In genomic region chr2:127859712-127860085, GRCh38 we compare ENCODE assay signal across 8 cellular contexts. TPM values are rescaled to one million over a fixed set of nuclear protein-coding genes. Genes with fewer than 3 reads are reported as not detected.
A peak's percentile ranks its signal among the peaks of the same experiment; 100 is the strongest.
DNase-seq lines count a peak whose midpoint lies in the region; ATAC-seq and TF ChIP-seq lines count a peak whose summit lies in the region.

No MANE protein-coding gene starts in this region.

- no peaks in the 10 kb centered on the region for H3K9me2 ChIP-seq in OCI-LY7 (ENCODE audit: insufficient read depth, low read length)

- POLR2A ChIA-PET in GM10248 (lab: Yijun Ruan, JAX) (no interaction called here), OCI-LY7 (lab: Charles Lee) (interaction anchor here (0.7 kb wide), 1 partner anchor 207 kb away, joined by 3 read pairs; no protein-coding TSS in a partner anchor)

- H3K4me2 ChIP-seq in OCI-LY7 (ENCODE audit: low read length) = peak overlapping the region; percentile 37

- peaks cover 43% of the 10 kb centered on the region for H3K36me3 ChIP-seq in OCI-LY7 (ENCODE audit: insufficient read depth, low read length)

- ATAC-seq in GM19397 (IDR thresholded peaks at IDR 0.05; ENCODE audit: unreplicated experiment) = no peak

- no peak overlapping the region for H3K27ac ChIP-seq in OCI-LY7 (ENCODE audit: low read depth, low read length, poor library complexity, severe bottlenecking)

- H2AFZ ChIP-seq in OCI-LY7 (ENCODE audit: low read length) = no peak overlapping the region

- peaks cover 31% of the 10 kb centered on the region for H3K79me2 ChIP-seq in OCI-LY7 (ENCODE audit: insufficient read depth, low read depth, low read length)

- BruUV-seq in OCI-LY7 (replicated peaks; lab: Mats Ljungman, UMichigan) = no TSS peak

- H3K9me3 ChIP-seq in OCI-LY7 (ENCODE audit: low read length) = no peaks in the 10 kb centered on the region

- CTCF ChIA-PET in GM10248 (lab: Yijun Ruan, JAX) (interaction anchor here (1.0 kb wide), 1 partner anchor 22 kb away, joined by 3 read pairs; no protein-coding TSS in a partner anchor), OCI-LY7 (lab: Charles Lee; ENCODE audit: unreplicated experiment) (no interaction called here)

- no peak for TF ChIP-seq CTCF in GM10248 (IDR thresholded peaks at IDR 0.05; ENCODE audit: control extremely low read depth, extremely low read depth, low read depth, missing control alignments)
- TF ChIP-seq CTCF in OCI-LY7 (conservative IDR thresholded peaks at IDR 0.05; ENCODE audit: low read length) = no peak

- DNase-seq in GM10248 (ENCODE audit: extremely low spot score) (peak; percentile 41), OCI-LY7 (ENCODE audit: low spot score) (peak; percentile 73), islet precursor cell (peak; percentile 97), HCEC 1CT (no peak), NCI-H446 treated with DMSO at 0.1 percent for 48 hours (lab: John Stamatoyannopoulos, UW) (no peak)
- DNase-seq in activated effector memory CD4-positive, alpha-beta T cell treated with Interleukin-2 at 50 U/mL for 16 hours = peak; percentile 42
- DNase-seq in stimulated activated CD8-positive, alpha-beta memory T cell treated with anti-CD3 and anti-CD28 coated beads, Interleukin-12 subunit alpha, Interleukin-12 subunit beta, amount 100 ng/mL, for 4 hours (ENCODE audit: low read depth) = peak; percentile 36

- no peak overlapping the region for H3K4me3 ChIP-seq in OCI-LY7 (ENCODE audit: low read depth, low read length, poor library complexity, severe bottlenecking)

- H3K4me1 ChIP-seq in OCI-LY7 (ENCODE audit: insufficient read depth, low read length, poor library complexity, severe bottlenecking) = peaks cover 44% of the 10 kb centered on the region

- intact Hi-C loops in OCI-LY7 (cut with micrococcal nuclease; ENCODE audit: unreplicated experiment) = loop anchor here (5.0 to 10.0 kb wide), 2 partner anchors 157 to 265 kb away; partner anchors contain the start of gene SFT2D3

- H4K20me1 ChIP-seq in OCI-LY7 (ENCODE audit: insufficient read depth, low read length) = peaks cover 18% of the 10 kb centered on the region; the same call in 1 of the 2 replicates

RNA-seq across cellular contexts. Expression of gene POLR2D, which starts 1.7 kb away (rescaled TPM):
- 42.9 and 48.4 TPM in 2 replicates for total RNA-seq in OCI-LY7 (2014; rRNA removed; shearing (Covaris generic))
- total RNA-seq in OCI-LY7 (2022) = 97.3 and 101 TPM in 2 replicates

RNA-seq across cellular contexts. Expression of gene AMMECR1L, which starts 26.1 kb away (rescaled TPM):
- 8.5 and 9.8 TPM in 2 replicates for total RNA-seq in OCI-LY7 (2014; rRNA removed; shearing (Covaris generic))
- total RNA-seq in OCI-LY7 (2022) = 16.7 and 17.1 TPM in 2 replicates

RNA-seq across cellular contexts. Expression of gene WDR33, which starts 48.7 kb away (rescaled TPM):
- total RNA-seq in OCI-LY7 (2014; rRNA removed; shearing (Covaris generic)) = 60.6 and 70.7 TPM in 2 replicates
- total RNA-seq in OCI-LY7 (2022) = 96.6 and 96.9 TPM in 2 replicates

Comparison
In these comparisons a context has a peak if more than half of its experiments do, and no peak if none do; other contexts are left out.
1. DNase-seq: peak in GM10248 (single experiment), OCI-LY7 (single experiment), activated effector memory CD4-positive, alpha-beta T cell treated with Interleukin-2 at 50 U/mL for 16 hours (single experiment), islet precursor cell (single experiment) and stimulated activated CD8-positive, alpha-beta memory T cell treated with anti-CD3 and anti-CD28 coated beads, Interleukin-12 subunit alpha, Interleukin-12 subunit beta, amount 100 ng/mL, for 4 hours (single experiment); none in HCEC 1CT (single experiment) and NCI-H446 treated with DMSO at 0.1 percent for 48 hours (single experiment).